8 cellular contexts compared by ENCODE assay signal in the genomic region with DNA sequence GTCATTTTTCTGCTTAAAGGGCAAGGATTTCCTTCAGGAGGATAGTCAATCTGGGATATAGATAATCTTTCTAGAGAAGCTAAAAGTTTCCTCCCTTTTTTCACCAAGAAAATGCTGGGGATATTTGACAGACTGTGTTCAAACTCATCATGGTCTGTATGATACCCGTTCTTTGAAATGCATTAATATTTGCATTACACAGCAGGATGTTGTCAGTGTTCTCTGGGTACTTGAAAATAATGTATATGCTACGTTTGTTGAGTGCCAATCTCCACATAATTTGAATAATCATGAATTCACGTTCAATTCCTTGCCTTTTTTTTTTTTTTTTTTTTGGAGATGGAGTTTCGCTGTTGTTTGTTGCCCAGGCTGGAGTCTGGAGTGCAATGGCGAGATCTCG. TPM values are rescaled to one million over a fixed set of nuclear protein-coding genes. Genes with fewer than 3 reads are reported as not detected.
"Had no signal": no experiment of that assay in that cellular context is flagged by ENCODE, and none has a peak within 500 bp of the region (broad histone marks: within the 10 kb centered on the region; RNA-seq: fewer than 3 reads in every experiment).

No MANE protein-coding gene starts in this region.

- H3K27ac ChIP-seq: HL-60 had no signal

- DNase-seq: IMR-90, KBM-7, KG1 had no signal

- FAIRE-seq: HepG2, HTR-8/SVneo, K562 had no signal

- H3K4me3 ChIP-seq: K562 had no signal

- ATAC-seq: HepG2, K562 had no signal

RNA-seq across cellular contexts. Expression of gene BMPR1B, which starts 18.0 kb away (rescaled TPM):
- total RNA-seq: K562 had no signal
- polyA plus RNA-seq: HepG2, IgD-negative memory B cell had no signal
